ENCODE assay signal across 1 cellular context in the genomic region with DNA sequence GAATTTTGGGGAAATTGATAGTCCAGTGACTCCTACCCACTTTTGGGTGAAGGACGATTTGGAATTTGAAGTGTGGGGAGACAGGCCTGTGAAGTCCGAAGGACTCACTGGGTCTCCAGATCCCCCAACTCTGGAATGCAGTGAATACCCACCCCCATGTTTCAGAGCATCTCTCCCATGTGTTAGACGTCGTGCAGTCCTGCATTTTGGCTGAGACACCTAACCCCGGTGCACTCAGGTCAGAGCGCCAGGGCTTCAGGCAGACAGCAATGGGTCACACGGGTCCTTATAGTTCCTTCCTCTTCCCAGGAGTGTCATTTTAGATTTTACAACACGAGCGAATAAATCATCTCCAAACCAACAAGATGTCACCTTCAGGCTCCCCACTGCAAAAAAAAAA.
TF ChIP-seq lines count a peak whose summit lies in the region.

No MANE protein-coding gene starts in this region.

TF ChIP-seq in HepG2, 621 proteins besides CTCF, POLR2A, EP300 and RAD21 (continued from another document):
- TF ChIP-seq ZNF547 (CRISPR knock-in tag; IDR thresholded peaks at IDR 0.05): no peak
- TF ChIP-seq, protein P1, sequence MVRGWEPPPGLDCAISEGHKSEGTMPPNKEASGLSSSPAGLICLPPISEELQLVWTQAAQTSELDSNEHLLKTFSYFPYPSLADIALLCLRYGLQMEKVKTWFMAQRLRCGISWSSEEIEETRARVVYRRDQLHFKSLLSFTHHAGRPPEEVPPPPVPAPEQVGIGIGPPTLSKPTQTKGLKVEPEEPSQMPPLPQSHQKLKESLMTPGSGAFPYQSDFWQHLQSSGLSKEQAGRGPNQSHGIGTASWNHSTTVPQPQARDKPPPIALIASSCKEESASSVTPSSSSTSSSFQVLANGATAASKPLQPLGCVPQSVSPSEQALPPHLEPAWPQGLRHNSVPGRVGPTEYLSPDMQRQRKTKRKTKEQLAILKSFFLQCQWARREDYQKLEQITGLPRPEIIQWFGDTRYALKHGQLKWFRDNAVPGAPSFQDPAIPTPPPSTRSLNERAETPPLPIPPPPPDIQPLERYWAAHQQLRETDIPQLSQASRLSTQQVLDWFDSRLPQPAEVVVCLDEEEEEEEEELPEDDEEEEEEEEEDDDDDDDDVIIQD (CRISPR knock-in tag; IDR thresholded peaks at IDR 0.05; ENCODE audit: low read depth): no peak
- TF ChIP-seq, protein P2, sequence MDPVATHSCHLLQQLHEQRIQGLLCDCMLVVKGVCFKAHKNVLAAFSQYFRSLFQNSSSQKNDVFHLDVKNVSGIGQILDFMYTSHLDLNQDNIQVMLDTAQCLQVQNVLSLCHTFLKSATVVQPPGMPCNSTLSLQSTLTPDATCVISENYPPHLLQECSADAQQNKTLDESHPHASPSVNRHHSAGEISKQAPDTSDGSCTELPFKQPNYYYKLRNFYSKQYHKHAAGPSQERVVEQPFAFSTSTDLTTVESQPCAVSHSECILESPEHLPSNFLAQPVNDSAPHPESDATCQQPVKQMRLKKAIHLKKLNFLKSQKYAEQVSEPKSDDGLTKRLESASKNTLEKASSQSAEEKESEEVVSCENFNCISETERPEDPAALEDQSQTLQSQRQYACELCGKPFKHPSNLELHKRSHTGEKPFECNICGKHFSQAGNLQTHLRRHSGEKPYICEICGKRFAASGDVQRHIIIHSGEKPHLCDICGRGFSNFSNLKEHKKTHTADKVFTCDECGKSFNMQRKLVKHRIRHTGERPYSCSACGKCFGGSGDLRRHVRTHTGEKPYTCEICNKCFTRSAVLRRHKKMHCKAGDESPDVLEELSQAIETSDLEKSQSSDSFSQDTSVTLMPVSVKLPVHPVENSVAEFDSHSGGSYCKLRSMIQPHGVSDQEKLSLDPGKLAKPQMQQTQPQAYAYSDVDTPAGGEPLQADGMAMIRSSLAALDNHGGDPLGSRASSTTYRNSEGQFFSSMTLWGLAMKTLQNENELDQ (CRISPR knock-in tag; IDR thresholded peaks at IDR 0.05; ENCODE audit: borderline replicate concordance): no peak
- TF ChIP-seq SATB2 (CRISPR knock-in tag; IDR thresholded peaks at IDR 0.05): no peak
- TF ChIP-seq ZNF644 (CRISPR knock-in tag; IDR thresholded peaks at IDR 0.05; ENCODE audit: low read depth): no peak
- TF ChIP-seq DR1 (CRISPR knock-in tag; IDR thresholded peaks at IDR 0.05): no peak
- TF ChIP-seq FLYWCH1 (CRISPR knock-in tag; IDR thresholded peaks at IDR 0.05): no peak
